In genomic region chr14:70018713-70019201, GRCh38 we compare ENCODE assay signal across 8 cellular contexts.
DNase-seq lines count a peak whose midpoint lies in the region; ATAC-seq and TF ChIP-seq lines count a peak whose summit lies in the region.

No MANE protein-coding gene starts in this region.

- no peaks in the 10 kb centered on the region for H3K36me3 ChIP-seq in naive thymus-derived CD4-positive, alpha-beta T cell (ENCODE audit: control insufficient read depth in 2 of 3, insufficient read depth in 3 of 3, low read length in 3 of 3)

- DNase-seq in CD1c-positive myeloid dendritic cell (ENCODE audit: extremely low spot score) (peak; percentile 59), choroid plexus epithelial cell (ENCODE audit: low read depth) (peak; percentile 90), DMS153 treated with DMSO at 0.1 percent for 48 hours (lab: John Stamatoyannopoulos, UW; ENCODE audit: unreplicated experiment) (no peak), type B pancreatic cell (ENCODE audit: extremely low spot score, unreplicated experiment) (no peak)
- DNase-seq in naive thymus-derived CD4-positive, alpha-beta T cell, result no peak

- H3K9me3 Mint-ChIP-seq in naive thymus-derived CD4-positive, alpha-beta T cell, result no peaks in the 10 kb centered on the region
- H3K9me3 Mint-ChIP-seq in type B pancreatic cell, result no peaks in the 10 kb centered on the region

- ATAC-seq in HG02852 (IDR thresholded peaks at IDR 0.05; ENCODE audit: unreplicated experiment), result peak; percentile 61
- ATAC-seq in naive thymus-derived CD4-positive, alpha-beta T cell, result peak; percentile 55
- ATAC-seq in HG02885 (IDR thresholded peaks at IDR 0.05; ENCODE audit: poor library complexity, unreplicated experiment), result no peak
- no peak for ATAC-seq in GM19455 (IDR thresholded peaks at IDR 0.05; ENCODE audit: unreplicated experiment)

- H3K4me3 ChIP-seq in choroid plexus epithelial cell (ENCODE audit: low read depth, low read length), result no peak overlapping the region
- H3K4me3 ChIP-seq in naive thymus-derived CD4-positive, alpha-beta T cell (ENCODE audit: low read length), result no peak overlapping the region

- intact Hi-C loops in naive thymus-derived CD4-positive, alpha-beta T cell (cut with micrococcal nuclease), result no loop called here

- no peaks in the 10 kb centered on the region for H3K9me3 ChIP-seq in naive thymus-derived CD4-positive, alpha-beta T cell (ENCODE audit: control insufficient read depth in 2 of 3, low read length in 3 of 3)

- CTCF ChIA-PET in naive thymus-derived CD4-positive, alpha-beta T cell (lab: Charles Lee), result no interaction called here

- no peak overlapping the region for H3K27ac ChIP-seq in naive thymus-derived CD4-positive, alpha-beta T cell (ENCODE audit: low read depth, low read length)

- no peaks in the 10 kb centered on the region for H3K27me3 ChIP-seq in naive thymus-derived CD4-positive, alpha-beta T cell (ENCODE audit: control insufficient read depth in 2 of 2, insufficient read depth in 2 of 2, low read length in 2 of 2)

- H3K4me1 Mint-ChIP-seq in naive thymus-derived CD4-positive, alpha-beta T cell, result peaks cover 0 to 20% (median 8%) of the 10 kb centered on the region in 7 donors
- H3K4me1 Mint-ChIP-seq in type B pancreatic cell (ENCODE audit: unreplicated experiment), result peaks cover 34% of the 10 kb centered on the region

- H3K27me3 Mint-ChIP-seq in naive thymus-derived CD4-positive, alpha-beta T cell, result peaks cover 7 to 21% (median 15%) of the 10 kb centered on the region in 5 donors
- peaks cover 4% of the 10 kb centered on the region for H3K27me3 Mint-ChIP-seq in type B pancreatic cell

- no peaks in the 10 kb centered on the region for H3K4me1 ChIP-seq in naive thymus-derived CD4-positive, alpha-beta T cell (ENCODE audit: control insufficient read depth in 2 of 2, insufficient read depth in 2 of 2, low read length in 2 of 2)

- POLR2A ChIA-PET in naive thymus-derived CD4-positive, alpha-beta T cell (lab: Charles Lee), result no interaction called here

- no peak overlapping the region for H3K27ac Mint-ChIP-seq in naive thymus-derived CD4-positive, alpha-beta T cell
- H3K27ac Mint-ChIP-seq in type B pancreatic cell, result no peak overlapping the region

- no peaks in the 10 kb centered on the region for H3K36me3 Mint-ChIP-seq in naive thymus-derived CD4-positive, alpha-beta T cell
- H3K36me3 Mint-ChIP-seq in type B pancreatic cell, result no peaks in the 10 kb centered on the region

- no peak for TF ChIP-seq CTCF in choroid plexus epithelial cell (conservative IDR thresholded peaks at IDR 0.05; ENCODE audit: low read depth, low read length)
- TF ChIP-seq CTCF in type B pancreatic cell (conservative IDR thresholded peaks at IDR 0.05), result no peak

- H3K4me3 Mint-ChIP-seq in naive thymus-derived CD4-positive, alpha-beta T cell, result peak overlapping the region in 5 of 10 donors; percentile 3 to 43 (median 7)
- H3K4me3 Mint-ChIP-seq in type B pancreatic cell, result no peak overlapping the region

Comparison
In these comparisons a context has a peak if more than half of its experiments do, and no peak if none do; other contexts are left out.
1. DNase-seq: peak in CD1c-positive myeloid dendritic cell (single experiment) and choroid plexus epithelial cell (single experiment); none in naive thymus-derived CD4-positive, alpha-beta T cell (0 of 9), DMS153 treated with DMSO at 0.1 percent for 48 hours (single experiment) and type B pancreatic cell (single experiment).
2. ATAC-seq: peak in HG02852 (single experiment) and naive thymus-derived CD4-positive, alpha-beta T cell (single experiment); none in HG02885 (single experiment) and GM19455 (single experiment).